In the genomic region with DNA sequence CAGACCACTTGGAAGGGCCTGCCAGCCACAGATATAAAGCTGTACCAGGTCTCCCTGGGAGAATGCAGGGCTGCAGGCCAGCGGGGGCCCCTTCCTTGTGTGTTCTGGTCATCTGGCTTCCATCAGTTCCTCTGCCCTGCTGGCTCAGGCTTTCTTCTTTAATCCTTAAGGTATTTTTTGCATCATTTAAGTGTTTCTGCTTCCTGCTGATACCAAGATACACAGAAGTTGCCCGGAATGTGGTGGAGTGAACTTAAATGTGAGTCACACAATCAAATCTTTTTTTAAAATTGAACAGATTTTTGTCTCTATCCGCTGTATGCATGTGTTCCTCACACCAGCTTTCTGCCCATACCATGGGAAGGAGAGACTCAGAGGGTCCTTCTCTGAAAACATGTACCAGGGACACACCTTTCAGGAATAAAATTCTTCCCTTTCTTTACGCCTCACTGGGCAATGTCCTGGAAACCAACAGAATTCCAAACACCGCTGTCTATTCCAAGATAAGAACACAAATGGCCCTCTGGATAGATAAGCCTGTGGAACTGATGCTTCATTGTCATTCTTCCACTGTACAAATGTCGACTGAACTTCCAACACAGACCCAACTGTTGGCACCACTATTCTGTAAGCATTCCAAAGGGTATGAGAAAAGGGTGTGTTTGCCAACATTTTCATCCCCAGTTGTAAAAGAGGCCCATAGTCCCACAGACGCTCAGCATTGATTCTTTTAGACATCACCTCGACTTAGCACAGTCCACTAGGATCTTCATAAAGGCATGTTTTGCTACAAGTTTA, we compare ENCODE assay signal across 14 cellular contexts.
A peak's percentile ranks its signal among the peaks of the same experiment; 100 is the strongest.
DNase-seq lines count a peak whose midpoint lies in the region; ATAC-seq and TF ChIP-seq lines count a peak whose summit lies in the region.
"Had no signal": no experiment of that assay in that cellular context is flagged by ENCODE, and none has a peak within 500 bp of the region (broad histone marks: within the 10 kb centered on the region; RNA-seq: fewer than 3 reads in every experiment).

No MANE protein-coding gene starts in this region.

- ATAC-seq in GM21423 (IDR thresholded peaks at IDR 0.05; ENCODE audit: unreplicated experiment): no peak
- ATAC-seq: activated T-cell treated with anti-CD3 and anti-CD28 coated beads, Interleukin-2, amount 50 U/mL, for 72 hours; stimulated activated memory B cell treated with anti-CD40 and anti-IgM and Interleukin-4, amounts not matched to agents 10 μg/mL and 1 μg/mL and 100 μg/mL, for 72 hours had no signal

- TF ChIP-seq CTCF in cardiac fibroblast (IDR thresholded peaks at IDR 0.05; ENCODE audit: low read depth, low read length): no peak

- H3K4me3 ChIP-seq in cardiac fibroblast (replicated peaks in 1 of 2; ENCODE audit: low read depth in 2 of 2, low read length in 2 of 2): no peak overlapping the region

- DNase-seq in CMK (ENCODE audit: low read depth) (peak; percentile 88), OCI-M1 (lab: John Stamatoyannopoulos, UW) (peak; percentile 96), cardiac fibroblast (ENCODE audit: low read depth in 2 of 2) (peak; percentile 2 to 98), myocyte (ENCODE audit: low read depth) (peak; percentile 7), midbrain (lab: John Stamatoyannopoulos, UW) (no peak), NCI-H187 (lab: John Stamatoyannopoulos, UW) (no peak), NCI-H526 treated with DMSO at 0.1 percent for 48 hours (lab: John Stamatoyannopoulos, UW) (no peak)
- DNase-seq: activated CD4-positive, alpha-beta T cell treated with anti-CD3 and anti-CD28 coated beads, Interleukin-2, amount 10 ng/mL, durations not matched to agents 24 days and 14 days; activated T-cell treated with anti-CD3 and anti-CD28 coated beads, Interleukin-2, amount 50 U/mL, for 72 hours; anterior cingulate cortex; posterior cingulate gyrus; stimulated activated CD4-positive, alpha-beta T cell treated with anti-CD3 and anti-CD28 coated beads, Interleukin-1b, Interleukin-23, amount 100 ng/mL, for 48 hours had no signal

Comparison
In these comparisons a context has a peak if more than half of its experiments do, and no peak if none do; other contexts are left out.
1. DNase-seq: peak in CMK (single experiment), OCI-M1 (single experiment), cardiac fibroblast (2 of 2) and myocyte (single experiment); none in midbrain (single experiment), NCI-H187 (0 of 2) and NCI-H526 treated with DMSO at 0.1 percent for 48 hours (single experiment).